In genomic region chr20:46361386-46361785, GRCh38 we compare ENCODE assay signal across 16 cellular contexts. TPM values are rescaled to one million over a fixed set of nuclear protein-coding genes. Genes with fewer than 3 reads are reported as not detected.
A peak's percentile ranks its signal among the peaks of the same experiment; 100 is the strongest.
DNase-seq lines count a peak whose midpoint lies in the region; ATAC-seq and TF ChIP-seq lines count a peak whose summit lies in the region.
"Had no signal": no experiment of that assay in that cellular context is flagged by ENCODE, and none has a peak within 500 bp of the region (broad histone marks: within the 10 kb centered on the region; RNA-seq: fewer than 3 reads in every experiment).

No MANE protein-coding gene starts in this region.

- no peak for ATAC-seq in HG03280 (IDR thresholded peaks at IDR 0.05; ENCODE audit: unreplicated experiment)

- no peaks in the 10 kb centered on the region for H3K9me3 Mint-ChIP-seq in activated T-helper 1 cell treated with anti-CD3 and anti-CD28 coated beads, Interleukin-12 subunit alpha, Interleukin-12 subunit beta, Interleukin-2, Interleukin-4 antibody, amounts not matched to agents 30 ng/mL and 10 ng/mL and 1 ng/mL, durations not matched to agents 14 hours and 24 hours and 36 hours
- no peaks in the 10 kb centered on the region for H3K9me3 Mint-ChIP-seq in nephron progenitor cell

- DNase-seq in activated CD4-positive, alpha-beta T cell treated with anti-CD3 and anti-CD28 coated beads for 48 hours: peak; percentile 32
- no peak for DNase-seq in activated CD4-positive, alpha-beta T cell treated with anti-CD3 and anti-CD28 coated beads for 4 hours
- no peak for DNase-seq in activated T-helper 1 cell treated with anti-CD3 and anti-CD28 coated beads, Interleukin-12 subunit alpha, Interleukin-12 subunit beta, Interleukin-2, Interleukin-4 antibody, amounts not matched to agents 30 ng/mL and 10 ng/mL and 1 ng/mL, durations not matched to agents 14 hours and 24 hours and 36 hours (ENCODE audit: low spot score)
- DNase-seq in nephron progenitor cell: no peak
- no peak for DNase-seq in MG63
- DNase-seq in HPDE6-E6E7 (ENCODE audit: extremely low spot score): no peak
- DNase-seq: activated CD8-positive, alpha-beta memory T cell treated with anti-CD3 and anti-CD28 coated beads for 24 hours; hippocampal formation; NCI-H1092 treated with DMSO at 0.1 percent for 48 hours; NCI-H526 treated with DMSO at 0.1 percent for 48 hours; Right ventricle myocardium superior had no signal

- no peaks in the 10 kb centered on the region for H3K9me2 ChIP-seq in Loucy (replicated peaks; ENCODE audit: low read depth, low read length)

- H3K4me1 ChIP-seq in Loucy (ENCODE audit: insufficient read depth, low read length, poor library complexity, severe bottlenecking): peaks cover 35% of the 10 kb centered on the region

- peak overlapping the region; percentile 73 for H3K27ac Mint-ChIP-seq in activated T-helper 1 cell treated with anti-CD3 and anti-CD28 coated beads, Interleukin-12 subunit alpha, Interleukin-12 subunit beta, Interleukin-2, Interleukin-4 antibody, amounts not matched to agents 30 ng/mL and 10 ng/mL and 1 ng/mL, durations not matched to agents 14 hours and 24 hours and 36 hours
- H3K27ac Mint-ChIP-seq in nephron progenitor cell: peak overlapping the region; percentile 0

- H3K27me3 Mint-ChIP-seq in activated T-helper 1 cell treated with anti-CD3 and anti-CD28 coated beads, Interleukin-12 subunit alpha, Interleukin-12 subunit beta, Interleukin-2, Interleukin-4 antibody, amounts not matched to agents 30 ng/mL and 10 ng/mL and 1 ng/mL, durations not matched to agents 14 hours and 24 hours and 36 hours (ENCODE audit: insufficient read depth): no peaks in the 10 kb centered on the region
- no peaks in the 10 kb centered on the region for H3K27me3 Mint-ChIP-seq in nephron progenitor cell (ENCODE audit: low read depth, poor library complexity)

- TF ChIP-seq CTCF in Loucy (conservative IDR thresholded peaks at IDR 0.05; ENCODE audit: low read length) (no peak), nephron progenitor cell (IDR thresholded peaks at IDR 0.05) (no peak)

- H3K4me1 Mint-ChIP-seq in activated T-helper 1 cell treated with anti-CD3 and anti-CD28 coated beads, Interleukin-12 subunit alpha, Interleukin-12 subunit beta, Interleukin-2, Interleukin-4 antibody, amounts not matched to agents 30 ng/mL and 10 ng/mL and 1 ng/mL, durations not matched to agents 14 hours and 24 hours and 36 hours (ENCODE audit: low read depth): peaks cover 48% of the 10 kb centered on the region
- H3K4me1 Mint-ChIP-seq in nephron progenitor cell: peaks cover 48% of the 10 kb centered on the region

- H3K9ac ChIP-seq in Loucy (ENCODE audit: low read depth, low read length, poor library complexity, severe bottlenecking): peak overlapping the region; percentile 27

- peaks cover 26% of the 10 kb centered on the region for H4K20me1 ChIP-seq in Loucy (ENCODE audit: insufficient read depth, low read length, poor library complexity, severe bottlenecking)

- H3K4me3 ChIP-seq in Loucy (ENCODE audit: low read length, poor library complexity, severe bottlenecking) (peak overlapping the region; percentile 85), MG63 (no peak overlapping the region)

- H3K36me3 Mint-ChIP-seq in activated T-helper 1 cell treated with anti-CD3 and anti-CD28 coated beads, Interleukin-12 subunit alpha, Interleukin-12 subunit beta, Interleukin-2, Interleukin-4 antibody, amounts not matched to agents 30 ng/mL and 10 ng/mL and 1 ng/mL, durations not matched to agents 14 hours and 24 hours and 36 hours (ENCODE audit: low read depth): peaks cover 34% of the 10 kb centered on the region
- peaks cover 7% of the 10 kb centered on the region for H3K36me3 Mint-ChIP-seq in nephron progenitor cell (ENCODE audit: low read depth)

- no peaks in the 10 kb centered on the region for H3F3A ChIP-seq in Loucy (ENCODE audit: low read depth)

- H3K4me2 ChIP-seq in Loucy (ENCODE audit: low read depth, low read length, poor library complexity, severe bottlenecking): peak overlapping the region; percentile 90

- H3K9me3 ChIP-seq in Loucy (ENCODE audit: insufficient read depth, low read depth, low read length) (no peaks in the 10 kb centered on the region), MG63 (no peaks in the 10 kb centered on the region)

- H3K27me3 ChIP-seq in Loucy (ENCODE audit: insufficient read depth, low read length, poor library complexity, severe bottlenecking) (no peaks in the 10 kb centered on the region), MG63 (no peaks in the 10 kb centered on the region)

- no peak overlapping the region for H2AFZ ChIP-seq in Loucy (ENCODE audit: low read length)

- H3K36me3 ChIP-seq in Loucy (ENCODE audit: insufficient read depth, low read length): peaks cover 11% of the 10 kb centered on the region; the same call in 1 of the 2 replicates
- H3K36me3 ChIP-seq in MG63: peaks cover 32% of the 10 kb centered on the region

- H3K4me3 Mint-ChIP-seq in activated T-helper 1 cell treated with anti-CD3 and anti-CD28 coated beads, Interleukin-12 subunit alpha, Interleukin-12 subunit beta, Interleukin-2, Interleukin-4 antibody, amounts not matched to agents 30 ng/mL and 10 ng/mL and 1 ng/mL, durations not matched to agents 14 hours and 24 hours and 36 hours: peak overlapping the region; percentile 35
- no peak overlapping the region for H3K4me3 Mint-ChIP-seq in nephron progenitor cell

- intact Hi-C loops in activated T-helper 1 cell treated with anti-CD3 and anti-CD28 coated beads, Interleukin-12 subunit alpha, Interleukin-12 subunit beta, Interleukin-2, Interleukin-4 antibody, amounts not matched to agents 30 ng/mL and 10 ng/mL and 1 ng/mL, durations not matched to agents 14 hours and 24 hours and 36 hours (cut with micrococcal nuclease): loop anchor here (5.0 to 10.0 kb wide), 5 partner anchors 54 to 1477 kb away; partner anchors contain the start of genes CDH22, DNTTIP1, WFDC3 and YWHAB

- H3K79me2 ChIP-seq in Loucy (ENCODE audit: insufficient read depth, low read length): peaks cover 29% of the 10 kb centered on the region; the same call in 1 of the 2 replicates

RNA-seq across cellular contexts. Expression of gene ELMO2, which starts 45.0 kb away (rescaled TPM):
- total RNA-seq in activated T-helper 1 cell treated with anti-CD3 and anti-CD28 coated beads, Interleukin-12 subunit alpha, Interleukin-12 subunit beta, Interleukin-2, Interleukin-4 antibody, amounts not matched to agents 30 ng/mL and 10 ng/mL and 1 ng/mL, durations not matched to agents 14 hours and 24 hours and 36 hours: 79.7 and 91.1 TPM in 2 replicates
- total RNA-seq in MG63 (2014; rRNA removed; shearing (Covaris generic); ENCODE audit: low replicate concordance): 29.5 and 41.7 TPM in 2 replicates

RNA-seq across cellular contexts. Expression of gene CDH22, which starts 53.1 kb away (rescaled TPM):
- not detected in 2 replicates for total RNA-seq in activated T-helper 1 cell treated with anti-CD3 and anti-CD28 coated beads, Interleukin-12 subunit alpha, Interleukin-12 subunit beta, Interleukin-2, Interleukin-4 antibody, amounts not matched to agents 30 ng/mL and 10 ng/mL and 1 ng/mL, durations not matched to agents 14 hours and 24 hours and 36 hours
- not detected in 2 replicates for total RNA-seq in MG63 (2014; rRNA removed; shearing (Covaris generic); ENCODE audit: low replicate concordance)
- total RNA-seq: A673, bronchial epithelial cell, epithelial cell of proximal tubule had no signal
